ENCODE assay signal across 16 cellular contexts in genomic region chr3:16838561-16838960, GRCh38. TPM values are rescaled to one million over a fixed set of nuclear protein-coding genes. Genes with fewer than 3 reads are reported as not detected.
A peak's percentile ranks its signal among the peaks of the same experiment; 100 is the strongest.
DNase-seq lines count a peak whose midpoint lies in the region; ATAC-seq, FAIRE-seq and TF ChIP-seq lines count a peak whose summit lies in the region.
"Had no signal": no experiment of that assay in that cellular context is flagged by ENCODE, and none has a peak within 500 bp of the region (broad histone marks: within the 10 kb centered on the region; RNA-seq: fewer than 3 reads in every experiment).

No MANE protein-coding gene starts in this region.

- WGBS in small intestine, 3 donors = 10 to 22% (median 18%) methylated on average over 1 of the region's 1 CpG

- peaks cover 50% of the 10 kb centered on the region for H3K4me1 Mint-ChIP-seq in activated CD8-positive, alpha-beta T cell treated with anti-CD3 and anti-CD28 coated beads for 36 hours (ENCODE audit: low read depth)

- no peaks in the 10 kb centered on the region for H3K27me3 ChIP-seq in small intestine (ENCODE audit: control insufficient read depth in 2 of 2, insufficient read depth in 2 of 2, low read length in 2 of 2)
- H3K27me3 ChIP-seq: left lung had no signal

- H3K27ac ChIP-seq in OCI-LY7 (ENCODE audit: low read depth, low read length, poor library complexity, severe bottlenecking) = no peak overlapping the region
- H3K27ac ChIP-seq in small intestine (ENCODE audit: low read depth in 1 of 2, low read length in 1 of 2) = no peak overlapping the region
- H3K27ac ChIP-seq: left lung had no signal

- H3K36me3 ChIP-seq in OCI-LY7 (ENCODE audit: insufficient read depth, low read length) (no peaks in the 10 kb centered on the region), small intestine (ENCODE audit: control insufficient read depth in 2 of 2, insufficient read depth in 2 of 2, low read length in 2 of 2) (no peaks in the 10 kb centered on the region)
- H3K36me3 ChIP-seq: left lung had no signal

- H3K9me3 Mint-ChIP-seq in activated CD8-positive, alpha-beta T cell treated with anti-CD3 and anti-CD28 coated beads for 36 hours = no peaks in the 10 kb centered on the region
- H3K9me3 Mint-ChIP-seq: activated B cell treated with CpG ODN at 0.5 μM for 24 hours; activated naive CD8-positive, alpha-beta T cell treated with anti-CD3 and anti-CD28 coated beads for 36 hours; central memory CD8-positive, alpha-beta T cell; HFFc6 had no signal

- H3K9me3 ChIP-seq in OCI-LY7 (ENCODE audit: low read length) (no peaks in the 10 kb centered on the region), small intestine (ENCODE audit: control insufficient read depth, low read depth) (no peaks in the 10 kb centered on the region)
- H3K9me3 ChIP-seq: left lung had no signal

- H3K4me3 ChIP-seq in OCI-LY7 (ENCODE audit: low read depth, low read length, poor library complexity, severe bottlenecking) (no peak overlapping the region), small intestine (ENCODE audit: low read depth in 1 of 2, low read length in 2 of 2) (no peak overlapping the region)
- H3K4me3 ChIP-seq: left lung had no signal

- H3K4me2 ChIP-seq in OCI-LY7 (ENCODE audit: low read length) = peak overlapping the region; percentile 36

- peaks cover 56% of the 10 kb centered on the region for H3K4me1 ChIP-seq in OCI-LY7 (ENCODE audit: insufficient read depth, low read length, poor library complexity, severe bottlenecking)
- H3K4me1 ChIP-seq in small intestine (ENCODE audit: control insufficient read depth in 2 of 2, insufficient read depth in 1 of 2, low read depth in 1 of 2, low read length in 1 of 2) = no peaks in the 10 kb centered on the region

- no peak overlapping the region for H3K27ac Mint-ChIP-seq in activated CD8-positive, alpha-beta T cell treated with anti-CD3 and anti-CD28 coated beads for 36 hours
- H3K27ac Mint-ChIP-seq: activated B cell treated with CpG ODN at 0.5 μM for 24 hours; activated naive CD8-positive, alpha-beta T cell treated with anti-CD3 and anti-CD28 coated beads for 36 hours; HFFc6 had no signal

- ATAC-seq in left ventricle myocardium superior = peak; percentile 56
- no peak for ATAC-seq in GM19455 (IDR thresholded peaks at IDR 0.05; ENCODE audit: unreplicated experiment)
- ATAC-seq in activated CD8-positive, alpha-beta T cell treated with anti-CD3 and anti-CD28 coated beads for 36 hours = no peak
- ATAC-seq: left lung had no signal

- POLR2A ChIA-PET in OCI-LY7 (lab: Charles Lee) = interaction anchor here (0.7 to 2.8 kb wide), 11 partner anchors 9 to 345 kb away, joined by 3 to 17 read pairs (median 3); no protein-coding TSS in a partner anchor
- POLR2A ChIA-PET in activated CD8-positive, alpha-beta T cell treated with anti-CD3 and anti-CD28 coated beads for 36 hours (lab: Charles Lee) = interaction anchor here (0.5 to 1.5 kb wide), 2 partner anchors 9 to 36 kb away, joined by 3 read pairs; no protein-coding TSS in a partner anchor

- no TSS peak for BruUV-seq in OCI-LY7 (replicated peaks; lab: Mats Ljungman, UMichigan)

- CTCF ChIA-PET in OCI-LY7 (lab: Charles Lee; ENCODE audit: unreplicated experiment) = interaction anchor here (0.6 kb wide), 1 partner anchor 51 kb away, joined by 3 read pairs; no protein-coding TSS in a partner anchor
- CTCF ChIA-PET in activated CD8-positive, alpha-beta T cell treated with anti-CD3 and anti-CD28 coated beads for 36 hours (lab: Charles Lee) = interaction anchor here (1.9 to 2.4 kb wide), 4 partner anchors 10 to 45 kb away, joined by 5 to 17 read pairs (median 7); no protein-coding TSS in a partner anchor

- H3K9me2 ChIP-seq in OCI-LY7 (ENCODE audit: insufficient read depth, low read length) = no peaks in the 10 kb centered on the region

- no peak overlapping the region for H3K4me3 Mint-ChIP-seq in activated CD8-positive, alpha-beta T cell treated with anti-CD3 and anti-CD28 coated beads for 36 hours
- H3K4me3 Mint-ChIP-seq: activated B cell treated with CpG ODN at 0.5 μM for 24 hours; activated naive CD8-positive, alpha-beta T cell treated with anti-CD3 and anti-CD28 coated beads for 36 hours; central memory CD8-positive, alpha-beta T cell; HFFc6 had no signal

- peak overlapping the region; percentile 62 for H2AFZ ChIP-seq in OCI-LY7 (ENCODE audit: low read length)

- H3K36me3 Mint-ChIP-seq in activated CD8-positive, alpha-beta T cell treated with anti-CD3 and anti-CD28 coated beads for 36 hours (ENCODE audit: low read depth) = no peaks in the 10 kb centered on the region
- H3K36me3 Mint-ChIP-seq: activated naive CD8-positive, alpha-beta T cell treated with anti-CD3 and anti-CD28 coated beads for 36 hours had no signal

- intact Hi-C loops in OCI-LY7 (cut with micrococcal nuclease; ENCODE audit: unreplicated experiment) (no loop called here), left ventricle myocardium superior (cut with micrococcal nuclease) (no loop called here)
- intact Hi-C loops in activated CD8-positive, alpha-beta T cell treated with anti-CD3 and anti-CD28 coated beads for 36 hours (cut with micrococcal nuclease) = no loop called here

- FAIRE-seq in small intestine (lab: Jason Lieb, UNC) = no peak

- no peaks in the 10 kb centered on the region for H4K20me1 ChIP-seq in OCI-LY7 (ENCODE audit: insufficient read depth, low read length)

- no peaks in the 10 kb centered on the region for H3K79me2 ChIP-seq in OCI-LY7 (ENCODE audit: insufficient read depth, low read depth, low read length)

- no peak for TF ChIP-seq CTCF in OCI-LY7 (conservative IDR thresholded peaks at IDR 0.05; ENCODE audit: low read length)
- TF ChIP-seq CTCF in activated CD8-positive, alpha-beta T cell treated with anti-CD3 and anti-CD28 coated beads for 36 hours (IDR thresholded peaks at IDR 0.05) = no peak

- no peaks in the 10 kb centered on the region for H3K27me3 Mint-ChIP-seq in activated CD8-positive, alpha-beta T cell treated with anti-CD3 and anti-CD28 coated beads for 36 hours
- H3K27me3 Mint-ChIP-seq: activated B cell treated with CpG ODN at 0.5 μM for 24 hours; activated naive CD8-positive, alpha-beta T cell treated with anti-CD3 and anti-CD28 coated beads for 36 hours; central memory CD8-positive, alpha-beta T cell had no signal

- peak; percentile 30 for DNase-seq in NCI-H510A treated with DMSO at 0.1 percent for 48 hours (lab: John Stamatoyannopoulos, UW)
- DNase-seq in NCI-H510A (lab: John Stamatoyannopoulos, UW) = no peak
- peak; percentile 43 for DNase-seq in OCI-LY7 (ENCODE audit: low spot score)
- no peak for DNase-seq in left ventricle myocardium superior
- DNase-seq in small intestine = peak; percentile 64
- no peak for DNase-seq in activated CD8-positive, alpha-beta T cell treated with anti-CD3 and anti-CD28 coated beads for 36 hours
- DNase-seq in putamen (ENCODE audit: low spot score) = no peak
- DNase-seq: activated B cell treated with CpG ODN at 0.5 μM for 24 hours; activated naive CD8-positive, alpha-beta T cell treated with anti-CD3 and anti-CD28 coated beads for 36 hours; COR-L47; HFFc6; left lung; OCI-M1; SW 1271 had no signal

RNA-seq across cellular contexts. Expression of gene PLCL2, which starts 46.2 kb away (rescaled TPM):
- total RNA-seq in OCI-LY7 (2014; rRNA removed; shearing (Covaris generic)) = 41.6 and 42.8 TPM in 2 replicates
- total RNA-seq in OCI-LY7 (2022) (34.1 and 41.1 TPM in 2 replicates), left ventricle myocardium superior (76.9 TPM)
- 10 to 100 TPM in 1 of 3 donors, 1 to 10 TPM in 2; 4.0 to 14.3 (median 6.5) TPM for polyA plus RNA-seq in small intestine
- total RNA-seq in activated CD8-positive, alpha-beta T cell treated with anti-CD3 and anti-CD28 coated beads for 36 hours = 10 to 100 TPM; 19.4 to 19.7 TPM

Comparison
In these comparisons a context has a peak if more than half of its experiments do, and no peak if none do; other contexts are left out.
1. DNase-seq: peak in NCI-H510A treated with DMSO at 0.1 percent for 48 hours (single experiment), OCI-LY7 (single experiment) and small intestine (single experiment); none in NCI-H510A (single experiment), left ventricle myocardium superior (single experiment), activated CD8-positive, alpha-beta T cell treated with anti-CD3 and anti-CD28 coated beads for 36 hours (single experiment) and putamen (single experiment).